10 cellular contexts compared by ENCODE assay signal in the genomic region with DNA sequence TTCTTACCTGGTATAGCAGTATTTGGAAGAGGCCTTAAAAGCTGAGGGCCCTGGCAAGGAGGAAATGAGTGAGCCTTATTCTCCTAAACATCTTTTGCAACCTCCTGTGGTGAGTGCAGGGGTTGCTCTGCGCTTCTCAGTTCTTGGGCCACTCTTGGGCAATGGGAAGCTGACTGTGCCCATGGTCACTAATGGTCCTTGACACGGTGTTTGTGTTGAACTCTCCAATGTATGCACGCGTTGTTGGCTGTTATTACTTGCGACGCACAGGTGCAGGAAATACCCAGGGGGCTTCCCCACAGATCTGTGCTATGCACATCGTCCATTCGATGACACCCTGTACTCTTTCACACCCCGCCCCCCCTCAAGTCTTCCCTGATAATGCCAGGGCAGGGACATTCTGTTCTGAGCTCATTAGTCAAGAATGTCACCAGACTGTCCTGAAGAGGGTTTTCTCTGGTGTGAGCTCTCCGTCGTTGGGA.
A peak's percentile ranks its signal among the peaks of the same experiment; 100 is the strongest.
DNase-seq lines count a peak whose midpoint lies in the region; ATAC-seq and TF ChIP-seq lines count a peak whose summit lies in the region.
"Had no signal": no experiment of that assay in that cellular context is flagged by ENCODE, and none has a peak within 500 bp of the region (broad histone marks: within the 10 kb centered on the region; RNA-seq: fewer than 3 reads in every experiment).

No MANE protein-coding gene starts in this region.

- no peaks in the 10 kb centered on the region for H4K20me1 ChIP-seq in hepatocyte (ENCODE audit: insufficient read depth, poor library complexity, severe bottlenecking)

- no peaks in the 10 kb centered on the region for H3K36me3 ChIP-seq in hepatocyte (replicated peaks; ENCODE audit: insufficient read depth, low read depth)
- H3K36me3 ChIP-seq: vagina had no signal

- WGBS in hepatocyte (ENCODE audit: low lambda C conversion rate, missing lambda C conversion rate) = 78% methylated on average over 11 of the region's 11 CpGs

- H3K4me1 ChIP-seq in hepatocyte (ENCODE audit: insufficient read depth) = peaks cover 45% of the 10 kb centered on the region
- H3K4me1 ChIP-seq: vagina had no signal

- H3K27ac ChIP-seq in hepatocyte = peak overlapping the region; percentile 83
- H3K27ac ChIP-seq: vagina, VCaP had no signal

- H3K27me3 ChIP-seq in hepatocyte = no peaks in the 10 kb centered on the region
- H3K27me3 ChIP-seq: vagina had no signal

- H3K4me2 ChIP-seq in hepatocyte = no peak overlapping the region

- no peak overlapping the region for H2AFZ ChIP-seq in hepatocyte

- DNase-seq in hepatocyte (ENCODE audit: low spot score) (peak; percentile 44), foreskin melanocyte (no peak), COLO829 (ENCODE audit: low spot score) (no peak), HPDE6-E6E7 (ENCODE audit: extremely low spot score) (no peak), iPS-NIHi11 (ENCODE audit: low spot score) (no peak)

- TF ChIP-seq CTCF in GM12875 (IDR thresholded peaks at IDR 0.05; ENCODE audit: borderline replicate concordance, insufficient read depth, low read depth, low read length) = peak; percentile 13; the same call in 1 of the 2 replicates
- TF ChIP-seq CTCF in hepatocyte (IDR thresholded peaks at IDR 0.05; ENCODE audit: poor library complexity) = no peak

- no peaks in the 10 kb centered on the region for H3K9me2 ChIP-seq in hepatocyte (replicated peaks; ENCODE audit: insufficient read depth)

- H3K4me3 ChIP-seq in GM12875 (ENCODE audit: low read depth, low read length) = no peak overlapping the region
- no peak overlapping the region for H3K4me3 ChIP-seq in hepatocyte
- H3K4me3 ChIP-seq: vagina had no signal

- peak; percentile 67 for ATAC-seq in GM21381 (IDR thresholded peaks at IDR 0.05; ENCODE audit: unreplicated experiment)
- peak; percentile 80 for ATAC-seq in HG03354 (IDR thresholded peaks at IDR 0.05; ENCODE audit: poor library complexity, severe bottlenecking, unreplicated experiment)

- H3K9me3 ChIP-seq in hepatocyte (ENCODE audit: low read depth) = no peaks in the 10 kb centered on the region
- H3K9me3 ChIP-seq: vagina had no signal

- H3K79me2 ChIP-seq in hepatocyte = no peaks in the 10 kb centered on the region
